Comparison of ENCODE assay signal across 21 cellular contexts in the genomic region with DNA sequence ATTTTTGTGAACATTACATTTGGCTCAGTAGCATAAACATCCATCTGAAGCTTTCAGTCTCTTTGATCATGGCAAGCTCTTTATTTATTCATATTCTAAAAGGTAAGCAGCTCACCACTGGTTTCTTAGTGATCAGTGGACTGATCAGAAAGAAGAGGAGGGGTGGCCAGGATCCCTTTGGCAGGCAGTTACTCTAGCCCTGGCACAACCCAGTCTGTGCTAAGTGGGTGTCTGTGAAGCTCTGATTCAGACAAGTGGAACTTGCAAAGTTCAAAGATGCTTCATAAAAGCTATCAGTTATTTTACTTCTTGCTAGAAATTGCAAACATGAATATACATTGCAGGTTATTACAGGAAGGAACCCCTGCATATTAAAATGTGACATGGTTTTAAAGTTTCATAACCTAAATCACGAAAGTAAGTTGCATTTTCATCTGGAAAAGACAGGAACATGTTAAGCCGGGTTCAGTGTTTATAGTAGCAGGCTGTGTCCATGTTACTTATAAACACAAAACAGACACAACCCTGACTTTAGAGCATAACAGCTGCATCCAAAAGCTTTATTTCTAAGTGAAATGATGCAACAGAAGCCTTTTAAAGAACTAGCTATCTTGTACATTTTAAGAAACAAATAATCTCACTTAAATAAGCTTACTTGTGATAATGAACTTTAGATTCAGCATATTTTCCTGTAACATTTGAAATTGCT.
DNase-seq lines count a peak whose midpoint lies in the region; ATAC-seq and TF ChIP-seq lines count a peak whose summit lies in the region.
"Had no signal": no experiment of that assay in that cellular context is flagged by ENCODE, and none has a peak within 500 bp of the region (broad histone marks: within the 10 kb centered on the region; RNA-seq: fewer than 3 reads in every experiment).

No MANE protein-coding gene starts in this region.

- peaks cover 6% of the 10 kb centered on the region for H3K4me1 ChIP-seq in IMR-90 (ENCODE audit: control insufficient read depth, insufficient read depth, low read length)

- intact Hi-C loops in IMR-90 (cut with micrococcal nuclease), result no loop called here

- POLR2A ChIA-PET in IMR-90 (lab: Charles Lee; ENCODE audit: unreplicated experiment), result no interaction called here

- H3K56ac ChIP-seq in IMR-90 (ENCODE audit: extremely low read depth, insufficient read depth, low read length), result no peak overlapping the region

- TF ChIP-seq RAD21 in IMR-90 (IDR thresholded peaks at IDR 0.05; ENCODE audit: low read length), result no peak

- H3K27me3 ChIP-seq in IMR-90 (ENCODE audit: control insufficient read depth, insufficient read depth, low read length), result no peaks in the 10 kb centered on the region
- H3K27me3 ChIP-seq: SJCRH30 had no signal

- no peaks in the 10 kb centered on the region for H3K9me3 ChIP-seq in IMR-90 (ENCODE audit: control insufficient read depth, insufficient read depth, low read length)
- H3K9me3 ChIP-seq: SJCRH30 had no signal

- H3K79me1 ChIP-seq in IMR-90 (ENCODE audit: low read depth in 1 of 2, low read length in 2 of 2), result no peaks in the 10 kb centered on the region

- H3K23ac ChIP-seq in IMR-90 (ENCODE audit: low read depth, low read length), result no peak overlapping the region

- no peaks in the 10 kb centered on the region for H3K27me3 Mint-ChIP-seq in mesothelial cell of epicardium (ENCODE audit: low read depth)
- H3K27me3 Mint-ChIP-seq: activated CD4-positive, alpha-beta memory T cell treated with anti-CD3 and anti-CD28 coated beads, Interleukin-2, amount 10 ng/mL, durations not matched to agents 7 days and 5 days had no signal

- no peak overlapping the region for H2AFZ ChIP-seq in IMR-90 (replicated peaks; ENCODE audit: low read length, poor library complexity)

- H2BK15ac ChIP-seq in IMR-90 (ENCODE audit: low read depth, low read length), result no peak overlapping the region

- no peak overlapping the region for H3K4me3 ChIP-seq in IMR-90 (ENCODE audit: insufficient read depth, low read depth, low read length)
- no peak overlapping the region for H3K4me3 ChIP-seq in foreskin fibroblast (ENCODE audit: low read depth in 1 of 2, low read length in 2 of 2)
- H3K4me3 ChIP-seq: SJCRH30 had no signal

- no peak overlapping the region for H3K9ac ChIP-seq in IMR-90 (ENCODE audit: low read depth, low read length)

- peak; percentile 60 for ATAC-seq in IMR-90 (ENCODE audit: low read depth)
- ATAC-seq in HG03108 (IDR thresholded peaks at IDR 0.05; ENCODE audit: unreplicated experiment), result no peak
- ATAC-seq: stimulated activated effector memory CD8-positive, alpha-beta T cell treated with anti-CD3 and anti-CD28 coated beads, Interleukin-12 subunit alpha, Interleukin-12 subunit beta, amount 100 ng/mL, for 72 hours had no signal

- H4K5ac ChIP-seq in IMR-90 (ENCODE audit: low read depth, low read length), result no peak overlapping the region

- H3K36me3 Mint-ChIP-seq in mesothelial cell of epicardium, result peaks cover 4% of the 10 kb centered on the region
- H3K36me3 Mint-ChIP-seq: CD8-positive, alpha-beta memory T cell; stimulated activated effector memory CD8-positive, alpha-beta T cell treated with anti-CD3 and anti-CD28 coated beads, Interleukin-12 subunit alpha, Interleukin-12 subunit beta, amount 100 ng/mL, for 72 hours had no signal

- H3K14ac ChIP-seq in IMR-90 (replicated peaks; ENCODE audit: low read depth, low read length), result no peak overlapping the region

- H3K36me3 ChIP-seq in IMR-90 (ENCODE audit: control insufficient read depth, insufficient read depth, low read length), result no peaks in the 10 kb centered on the region
- H3K36me3 ChIP-seq: SJCRH30, WERI-Rb-1 had no signal

- no peaks in the 10 kb centered on the region; the same call in 1 of the 2 replicates for H4K20me1 ChIP-seq in IMR-90 (ENCODE audit: insufficient read depth, low read length)

- H3K4me1 Mint-ChIP-seq in mesothelial cell of epicardium, result peaks cover 31% of the 10 kb centered on the region
- H3K4me1 Mint-ChIP-seq: activated CD4-positive, alpha-beta memory T cell treated with anti-CD3 and anti-CD28 coated beads, Interleukin-2, amount 10 ng/mL, durations not matched to agents 7 days and 5 days; CD8-positive, alpha-beta memory T cell; stimulated activated effector memory CD8-positive, alpha-beta T cell treated with anti-CD3 and anti-CD28 coated beads, Interleukin-12 subunit alpha, Interleukin-12 subunit beta, amount 100 ng/mL, for 72 hours had no signal

- no TSS peak for BruUV-seq in IMR-90 (replicated peaks; lab: Mats Ljungman, UMichigan)

- H2AK9ac ChIP-seq in IMR-90 (replicated peaks; ENCODE audit: low read depth, low read length, poor library complexity), result no peak overlapping the region

- CTCF ChIA-PET in IMR-90 (lab: Yijun Ruan, JAX), result interaction anchor here (0.6 kb wide), 1 partner anchor 347 kb away, joined by 3 read pairs; no protein-coding TSS in a partner anchor

- H2BK120ac ChIP-seq in IMR-90 (ENCODE audit: low read depth, low read length), result no peak overlapping the region

- dilution Hi-C loops in IMR-90 (cut with HindIII; ENCODE audit: low sequenced_read_pairs, unreplicated experiment), result no loop called here

- H3K18ac ChIP-seq in IMR-90 (ENCODE audit: low read depth, low read length), result no peak overlapping the region

- no peak overlapping the region for H2BK5ac ChIP-seq in IMR-90 (ENCODE audit: low read depth, low read length, poor library complexity, severe bottlenecking)

- no peak overlapping the region for H3K27ac ChIP-seq in IMR-90 (ENCODE audit: insufficient read depth, low read length)
- H3K27ac ChIP-seq: SJCRH30, WERI-Rb-1 had no signal

- H3K9me1 ChIP-seq in IMR-90 (ENCODE audit: insufficient read depth, low read length), result peaks cover 9% of the 10 kb centered on the region

- no peak overlapping the region for H3K4ac ChIP-seq in IMR-90 (ENCODE audit: low read depth, low read length)

- peak overlapping the region; percentile 53 for H3K27ac Mint-ChIP-seq in mesothelial cell of epicardium
- H3K27ac Mint-ChIP-seq: activated CD4-positive, alpha-beta memory T cell treated with anti-CD3 and anti-CD28 coated beads, Interleukin-2, amount 10 ng/mL, durations not matched to agents 7 days and 5 days; CD8-positive, alpha-beta memory T cell; stimulated activated effector memory CD8-positive, alpha-beta T cell treated with anti-CD3 and anti-CD28 coated beads, Interleukin-12 subunit alpha, Interleukin-12 subunit beta, amount 100 ng/mL, for 72 hours; T-helper 1 cell treated with Interleukin-12 subunit alpha and Interleukin-12 subunit beta and Interleukin-4 antibody, amounts not matched to agents 30 μg/mL and 1 μg/mL, for 36 hours had no signal

- H2AK5ac ChIP-seq in IMR-90 (ENCODE audit: low read depth, low read length), result no peak overlapping the region

- DNase-seq in AG08395 (ENCODE audit: low spot score), result peak; percentile 17
- DNase-seq in IMR-90, result peak; percentile 37
- peak; percentile 7 to 33 for DNase-seq in foreskin fibroblast
- no peak for DNase-seq in mesothelial cell of epicardium (ENCODE audit: low spot score in 2 of 2, unreplicated experiment in 2 of 2)
- no peak for DNase-seq in T-helper 2 cell
- no peak for DNase-seq in middle frontal gyrus (ENCODE audit: extremely low spot score, low spot score)
- no peak for DNase-seq in medulla oblongata (ENCODE audit: extremely low spot score)
- DNase-seq: activated CD4-positive, alpha-beta memory T cell treated with anti-CD3 and anti-CD28 coated beads, Interleukin-2, amount 10 ng/mL, durations not matched to agents 7 days and 5 days; activated gamma-delta T cell treated with Interleukin-2 at 50 U/mL for 16 hours; amniotic stem cell; CD8-positive, alpha-beta memory T cell; DMS53; KG1; MV-4-11; NCI-H1694; occipital lobe; SJCRH30; WERI-Rb-1 had no signal

- H2BK20ac ChIP-seq in IMR-90 (ENCODE audit: low read depth, low read length), result no peak overlapping the region

- H4K91ac ChIP-seq in IMR-90 (ENCODE audit: insufficient read depth, low read depth, low read length), result no peak overlapping the region

- H3K4me2 ChIP-seq in IMR-90 (ENCODE audit: low read depth, low read length), result peak overlapping the region; percentile 25; the same call in 1 of the 2 replicates

- in situ Hi-C loops in IMR-90 (cut with MboI; ENCODE audit: low sequenced_read_pairs), result loop anchor here (25.0 kb wide), 1 partner anchor 604 kb away; no protein-coding TSS in a partner anchor

- H3K4me3 Mint-ChIP-seq in mesothelial cell of epicardium, result no peak overlapping the region
- H3K4me3 Mint-ChIP-seq: activated CD4-positive, alpha-beta memory T cell treated with anti-CD3 and anti-CD28 coated beads, Interleukin-2, amount 10 ng/mL, durations not matched to agents 7 days and 5 days; CD8-positive, alpha-beta memory T cell; stimulated activated effector memory CD8-positive, alpha-beta T cell treated with anti-CD3 and anti-CD28 coated beads, Interleukin-12 subunit alpha, Interleukin-12 subunit beta, amount 100 ng/mL, for 72 hours; T-helper 1 cell treated with Interleukin-12 subunit alpha and Interleukin-12 subunit beta and Interleukin-4 antibody, amounts not matched to agents 30 μg/mL and 1 μg/mL, for 36 hours had no signal

- no peak for TF ChIP-seq POLR2A in IMR-90 (IDR thresholded peaks at IDR 0.05; ENCODE audit: low read depth, low read length)

- TF ChIP-seq CTCF in IMR-90 (conservative IDR thresholded peaks at IDR 0.05; ENCODE audit: low read depth, low read length) (no peak), foreskin fibroblast (IDR thresholded peaks at IDR 0.05; ENCODE audit: low read depth, low read length) (no peak), mesothelial cell of epicardium (IDR thresholded peaks at IDR 0.05; ENCODE audit: unreplicated experiment) (no peak)

- peaks cover 19% of the 10 kb centered on the region for H3K9me3 Mint-ChIP-seq in mesothelial cell of epicardium
- H3K9me3 Mint-ChIP-seq: T-helper 1 cell treated with Interleukin-12 subunit alpha and Interleukin-12 subunit beta and Interleukin-4 antibody, amounts not matched to agents 30 μg/mL and 1 μg/mL, for 36 hours had no signal

- no peak overlapping the region for H4K8ac ChIP-seq in IMR-90 (ENCODE audit: low read depth in 2 of 2, low read length in 2 of 2)

- WGBS in IMR-90 (ENCODE audit: extremely low coverage in 2 of 2, insufficient read length in 1 of 2), 2 experiments, result no CpG with 5 or more reads among the region's 2 CpGs

TF ChIP-seq in IMR-90, 13 proteins besides CTCF, POLR2A, EP300 and RAD21 (continues in another document):
- TF ChIP-seq USF2 (IDR thresholded peaks at IDR 0.05; ENCODE audit: low read depth, low read length) (no peak), MAZ (IDR thresholded peaks at IDR 0.05; ENCODE audit: borderline replicate concordance, low read depth, low read length) (no peak), RFX5 (IDR thresholded peaks at IDR 0.05; ENCODE audit: low read depth, low read length) (no peak), FOS (IDR thresholded peaks at IDR 0.05; ENCODE audit: low read depth, low read length) (no peak), NFE2L2 (IDR thresholded peaks at IDR 0.05; ENCODE audit: low read depth, low read length) (no peak)

Comparison
In these comparisons a context has a peak if more than half of its experiments do, and no peak if none do; other contexts are left out.
1. DNase-seq: peak in AG08395 (single experiment), IMR-90 (single experiment) and foreskin fibroblast (2 of 2); none in mesothelial cell of epicardium (0 of 2), T-helper 2 cell (0 of 5), middle frontal gyrus (single experiment) and medulla oblongata (single experiment).